In the genomic region with DNA sequence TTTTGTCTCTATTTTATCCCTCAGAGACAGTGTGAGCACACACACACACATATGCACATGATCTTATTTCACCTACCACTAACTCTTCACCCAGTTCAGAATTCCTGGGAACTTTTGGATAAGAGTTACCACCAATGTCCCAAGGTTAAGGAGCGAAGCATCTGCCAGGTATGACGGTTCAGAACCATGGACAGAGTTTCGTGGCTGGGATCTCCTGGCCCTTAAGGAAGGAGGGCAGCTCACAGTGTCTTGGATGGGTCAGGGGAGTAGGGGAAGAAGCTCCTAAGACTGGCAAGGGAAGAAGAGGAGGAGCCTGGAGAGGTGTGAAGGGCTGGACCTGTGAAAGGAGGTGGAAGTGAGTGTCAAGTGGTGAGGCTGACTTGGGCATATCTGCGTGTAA, we compare ENCODE assay signal across 19 cellular contexts. TPM values are rescaled to one million over a fixed set of nuclear protein-coding genes. Genes with fewer than 3 reads are reported as not detected.
A peak's percentile ranks its signal among the peaks of the same experiment; 100 is the strongest.
DNase-seq lines count a peak whose midpoint lies in the region; ATAC-seq, FAIRE-seq and TF ChIP-seq lines count a peak whose summit lies in the region.
"Had no signal": no experiment of that assay in that cellular context is flagged by ENCODE, and none has a peak within 500 bp of the region (broad histone marks: within the 10 kb centered on the region; RNA-seq: fewer than 3 reads in every experiment).

No MANE protein-coding gene starts in this region.

- H3K4me1 ChIP-seq in ascending aorta (no peaks in the 10 kb centered on the region), A673 (ENCODE audit: insufficient read depth, low read length, poor library complexity, severe bottlenecking) (no peaks in the 10 kb centered on the region)
- H3K4me1 ChIP-seq: right atrium auricular region had no signal

- H3K9me3 ChIP-seq in ascending aorta = no peaks in the 10 kb centered on the region
- H3K9me3 ChIP-seq in A673 (ENCODE audit: low read depth, low read length, poor library complexity, severe bottlenecking) = no peaks in the 10 kb centered on the region
- H3K9me3 ChIP-seq: right atrium auricular region had no signal

- no peak for ATAC-seq in HG02571 (IDR thresholded peaks at IDR 0.05; ENCODE audit: unreplicated experiment)
- ATAC-seq: activated T-cell treated with anti-CD3 and anti-CD28 coated beads, Interleukin-2, amount 50 U/mL, for 72 hours; naive thymus-derived CD4-positive, alpha-beta T cell; stimulated activated naive B cell treated with anti-CD40 and anti-IgM and Interleukin-4, amounts not matched to agents 10 μg/mL and 1 μg/mL and 100 μg/mL, for 72 hours had no signal

- in situ Hi-C loops in ACHN (cut with HindIII; ENCODE audit: low pct_ligation_motif_present, low pct_unique_long_range_greater_than_20kb, low sequenced_read_pairs) = no loop called here

- H3K27me3 ChIP-seq in ascending aorta (no peaks in the 10 kb centered on the region), A673 (replicated peaks; ENCODE audit: insufficient read depth, low read depth, low read length, poor library complexity) (peaks cover 7% of the 10 kb centered on the region)

- H3K27ac ChIP-seq in VCaP = peak overlapping the region; percentile 73
- no peak overlapping the region for H3K27ac ChIP-seq in ascending aorta
- H3K27ac ChIP-seq in RWPE1 = no peak overlapping the region
- no peak overlapping the region for H3K27ac ChIP-seq in A673 (ENCODE audit: low read depth, low read length, poor library complexity, severe bottlenecking)
- H3K27ac ChIP-seq: right atrium auricular region, SK-N-MC had no signal

- POLR2A ChIA-PET in RWPE1 (lab: Yijun Ruan, JAX; ENCODE audit: low non-redundant PET) = no interaction called here
- POLR2A ChIA-PET in A673 (lab: Charles Lee; ENCODE audit: low non-redundant PET) = no interaction called here

- BruUV-seq in A673 (replicated peaks; lab: Mats Ljungman, UMichigan) = no TSS peak

- no peaks in the 10 kb centered on the region for H3K36me3 ChIP-seq in ascending aorta
- no peaks in the 10 kb centered on the region for H3K36me3 ChIP-seq in A673 (ENCODE audit: insufficient read depth, low read length, poor library complexity, severe bottlenecking)
- H3K36me3 ChIP-seq: right atrium auricular region had no signal

- FAIRE-seq in HTR-8/SVneo (lab: Jason Lieb, UNC) = peak; percentile 13

- TF ChIP-seq CTCF in VCaP (conservative IDR thresholded peaks at IDR 0.05) (no peak), ascending aorta (IDR thresholded peaks at IDR 0.05) (no peak), RWPE1 (conservative IDR thresholded peaks at IDR 0.05; ENCODE audit: low read depth) (no peak), A673 (conservative IDR thresholded peaks at IDR 0.05; ENCODE audit: low read depth, low read length) (no peak)

- intact Hi-C loops in ascending aorta (cut with DNase I) = no loop called here
- intact Hi-C loops in A673 (cut with micrococcal nuclease; ENCODE audit: unreplicated experiment) = no loop called here

- no peak overlapping the region for H3K4me3 ChIP-seq in ascending aorta
- H3K4me3 ChIP-seq in A673 (ENCODE audit: low read depth, low read length, poor library complexity, severe bottlenecking) = no peak overlapping the region
- H3K4me3 ChIP-seq: right atrium auricular region, SK-N-MC had no signal

- peak; percentile 33 for DNase-seq in ACHN
- DNase-seq in HTR-8/SVneo (ENCODE audit: insufficient read length, low spot score) = no peak
- peak; percentile 48 for DNase-seq in iPS DF 19.7 (ENCODE audit: low read depth, low spot score)
- no peak for DNase-seq in ascending aorta (ENCODE audit: low spot score in 2 of 2)
- DNase-seq in RWPE1 (ENCODE audit: low spot score) = no peak
- DNase-seq in A673 (ENCODE audit: low spot score) = no peak
- DNase-seq: activated T-cell treated with anti-CD3 and anti-CD28 coated beads, Interleukin-2, amount 50 U/mL, for 72 hours; AML-193; DMS53; naive thymus-derived CD4-positive, alpha-beta T cell; NCI-H774; stimulated activated CD4-positive, alpha-beta T cell treated with anti-CD3 and anti-CD28 coated beads, Interleukin-4, amount 100 ng/mL, for 4 hours; stimulated activated naive B cell treated with anti-CD40 and anti-IgM and Interleukin-4, amounts not matched to agents 10 μg/mL and 1 μg/mL and 100 μg/mL, for 72 hours had no signal

- CTCF ChIA-PET in RWPE1 (lab: Yijun Ruan, JAX) (no interaction called here), A673 (lab: Charles Lee) (no interaction called here)

RNA-seq across cellular contexts. Expression of gene TMEM132E, which starts 23.0 kb away (rescaled TPM):
- not detected for total RNA-seq in ascending aorta
- total RNA-seq in A673 (2021) = 0.04 TPM in 1 of 2 replicates, not detected in the other
- total RNA-seq: activated T-cell treated with anti-CD3 and anti-CD28 coated beads, Interleukin-2, amount 50 U/mL, for 72 hours; glomerular endothelial cell; left colon had no signal

Comparison
In these comparisons a context has a peak if more than half of its experiments do, and no peak if none do; other contexts are left out.
1. DNase-seq: peak in ACHN (single experiment) and iPS DF 19.7 (single experiment); none in HTR-8/SVneo (single experiment), ascending aorta (0 of 2), RWPE1 (single experiment) and A673 (single experiment).